Comparison of ENCODE assay signal across 8 cellular contexts in the genomic region with DNA sequence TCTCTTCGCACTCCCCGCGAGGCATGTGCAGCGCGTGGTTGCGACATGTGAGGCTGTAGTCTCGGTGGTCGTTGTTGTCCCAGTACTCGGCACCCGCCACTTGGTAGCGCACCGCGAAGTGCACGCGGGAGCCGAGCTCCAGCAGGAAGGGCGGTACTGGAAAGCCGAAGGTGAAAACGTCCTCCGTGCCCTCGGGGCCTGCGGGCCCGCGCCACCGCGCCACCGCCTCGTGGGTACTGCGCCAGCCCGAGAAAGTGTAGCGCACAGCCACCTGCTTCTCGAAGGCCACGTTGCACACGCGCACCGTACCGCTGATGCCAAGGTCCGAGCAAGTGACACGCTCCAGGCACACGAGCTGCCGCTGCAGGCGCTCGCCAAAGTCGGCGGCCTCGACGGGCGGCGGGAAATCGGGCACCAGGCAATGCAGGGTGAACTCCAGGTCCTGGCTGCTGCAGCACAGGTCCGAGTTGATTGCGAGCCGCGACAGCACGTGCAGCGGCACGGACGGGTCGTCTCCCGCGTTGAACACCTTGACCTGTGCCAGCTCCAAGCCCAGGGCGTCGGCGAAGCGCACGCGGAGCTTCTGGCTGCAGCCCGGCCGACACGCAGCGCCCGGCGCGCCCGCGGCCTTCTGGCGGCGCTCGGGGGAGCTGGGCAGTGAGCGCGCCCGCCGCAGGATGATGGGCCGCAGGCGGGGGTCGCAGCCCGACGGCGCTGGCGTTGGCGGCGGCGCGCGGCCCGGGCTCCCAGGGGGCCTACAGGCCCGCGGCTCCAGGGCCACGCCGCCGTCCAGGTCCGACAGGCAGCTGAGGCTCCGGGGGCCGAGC. TPM values are rescaled to one million over a fixed set of nuclear protein-coding genes. Genes with fewer than 3 reads are reported as not detected.
DNase-seq lines count a peak whose midpoint lies in the region; ATAC-seq and TF ChIP-seq lines count a peak whose summit lies in the region.

No MANE protein-coding gene starts in this region.

- H3K36me3 Mint-ChIP-seq in activated CD4-positive, alpha-beta T cell treated with anti-CD3 and anti-CD28 coated beads, Interleukin-2, amount 10 ng/mL, durations not matched to agents 7 days and 5 days (ENCODE audit: low read depth): peaks cover 25% of the 10 kb centered on the region

- peak overlapping the region; percentile 95 for H3K4me3 Mint-ChIP-seq in activated CD4-positive, alpha-beta T cell treated with anti-CD3 and anti-CD28 coated beads, Interleukin-2, amount 10 ng/mL, durations not matched to agents 7 days and 5 days

- H2AFZ ChIP-seq in neural cell (ENCODE audit: low read depth, low read length): no peak overlapping the region

- TF ChIP-seq CTCF in RWPE2 (IDR thresholded peaks at IDR 0.05; ENCODE audit: poor library complexity, severe bottlenecking) (no peak), epithelial cell of proximal tubule (conservative IDR thresholded peaks at IDR 0.05; ENCODE audit: low read depth, low read length) (no peak), neural cell (IDR thresholded peaks at IDR 0.05; ENCODE audit: poor library complexity, severe bottlenecking) (no peak)

- no peak for TF ChIP-seq EP300 in neural cell (conservative IDR thresholded peaks at IDR 0.05; ENCODE audit: poor library complexity, severe bottlenecking)

- ATAC-seq in RWPE2 (ENCODE audit: low read depth): no peak

- peaks cover 7% of the 10 kb centered on the region for H3F3A ChIP-seq in neural cell (ENCODE audit: insufficient read depth, low read length, poor library complexity, severe bottlenecking)

- H3K4me1 Mint-ChIP-seq in activated CD4-positive, alpha-beta T cell treated with anti-CD3 and anti-CD28 coated beads, Interleukin-2, amount 10 ng/mL, durations not matched to agents 7 days and 5 days: peaks cover 43% of the 10 kb centered on the region

- POLR2A ChIA-PET in activated CD4-positive, alpha-beta T cell treated with anti-CD3 and anti-CD28 coated beads, Interleukin-2, amount 10 ng/mL, durations not matched to agents 7 days and 5 days (lab: Charles Lee): no interaction called here

- peaks cover 43% of the 10 kb centered on the region for H3K4me1 ChIP-seq in RWPE2 (ENCODE audit: insufficient read depth, poor library complexity, severe bottlenecking)

- no peak for DNase-seq in activated CD4-positive, alpha-beta T cell treated with anti-CD3 and anti-CD28 coated beads, Interleukin-2, amount 10 ng/mL, durations not matched to agents 7 days and 5 days
- no peak for DNase-seq in activated CD4-positive, alpha-beta T cell treated with anti-CD3 and anti-CD28 coated beads, Interleukin-2, amount 50 U/mL, for 4 hours
- DNase-seq in RWPE2 (ENCODE audit: low spot score): no peak
- no peak for DNase-seq in epithelial cell of proximal tubule (ENCODE audit: low read depth)
- DNase-seq in effector CD4-positive, alpha-beta T cell: no peak
- no peak for DNase-seq in NOMO-1 treated with DMSO at 0.1 percent for 48 hours (lab: John Stamatoyannopoulos, UW; ENCODE audit: unreplicated experiment)
- DNase-seq in dedifferentiated amniotic fluid mesenchymal stem cell (ENCODE audit: extremely low spot score): no peak

- H3K27me3 ChIP-seq in RWPE2 (ENCODE audit: insufficient read depth, poor library complexity, severe bottlenecking) (no peaks in the 10 kb centered on the region), neural cell (ENCODE audit: insufficient read depth, low read depth, low read length) (no peaks in the 10 kb centered on the region)

- CTCF ChIA-PET in activated CD4-positive, alpha-beta T cell treated with anti-CD3 and anti-CD28 coated beads, Interleukin-2, amount 10 ng/mL, durations not matched to agents 7 days and 5 days (lab: Charles Lee): interaction anchor here (1.0 kb wide), 1 partner anchor 23 kb away, joined by 3 read pairs; no protein-coding TSS in a partner anchor

- H3K9me2 ChIP-seq in neural cell (ENCODE audit: insufficient read depth, low read length): no peaks in the 10 kb centered on the region

- peaks cover 26% of the 10 kb centered on the region for H3K36me3 ChIP-seq in RWPE2 (ENCODE audit: low read depth)
- no peaks in the 10 kb centered on the region for H3K36me3 ChIP-seq in neural cell (ENCODE audit: insufficient read depth, low read length)

- no peaks in the 10 kb centered on the region for H3K9me3 Mint-ChIP-seq in activated CD4-positive, alpha-beta T cell treated with anti-CD3 and anti-CD28 coated beads, Interleukin-2, amount 10 ng/mL, durations not matched to agents 7 days and 5 days

- H3K27ac ChIP-seq in RWPE2 (ENCODE audit: poor library complexity, severe bottlenecking) (peak overlapping the region; percentile 80), neural cell (ENCODE audit: low read length) (no peak overlapping the region)

- peak overlapping the region; percentile 81 for H3K9ac ChIP-seq in neural cell (ENCODE audit: low read length)

- H3K79me2 ChIP-seq in neural cell (replicated peaks; ENCODE audit: insufficient read depth, low read length): no peaks in the 10 kb centered on the region

- no peaks in the 10 kb centered on the region for H4K20me1 ChIP-seq in neural cell (ENCODE audit: insufficient read depth)

- no peaks in the 10 kb centered on the region for H3K27me3 Mint-ChIP-seq in activated CD4-positive, alpha-beta T cell treated with anti-CD3 and anti-CD28 coated beads, Interleukin-2, amount 10 ng/mL, durations not matched to agents 7 days and 5 days

- no peak for TF ChIP-seq RAD21 in neural cell (conservative IDR thresholded peaks at IDR 0.05)

- H3K27ac Mint-ChIP-seq in activated CD4-positive, alpha-beta T cell treated with anti-CD3 and anti-CD28 coated beads, Interleukin-2, amount 10 ng/mL, durations not matched to agents 7 days and 5 days: peak overlapping the region; percentile 80

- H3K4me2 ChIP-seq in neural cell (ENCODE audit: low read length): no peak overlapping the region

- H3K4me3 ChIP-seq in RWPE2 (ENCODE audit: severe bottlenecking): peak overlapping the region; percentile 48
- H3K4me3 ChIP-seq in epithelial cell of proximal tubule (ENCODE audit: low read depth, low read length): peak overlapping the region; percentile 68
- H3K4me3 ChIP-seq in neural cell (ENCODE audit: low read length): peak overlapping the region; percentile 79

- H3K9me3 ChIP-seq in RWPE2 (ENCODE audit: severe bottlenecking) (no peaks in the 10 kb centered on the region), neural cell (ENCODE audit: low read length) (no peaks in the 10 kb centered on the region)

TF ChIP-seq in neural cell, 6 proteins besides CTCF, POLR2A, EP300 and RAD21:
- TF ChIP-seq EZH2 (IDR thresholded peaks at IDR 0.05; ENCODE audit: borderline replicate concordance, insufficient read depth, low read length, poor library complexity, severe bottlenecking): no peak
- no peak for TF ChIP-seq TAF1 (IDR thresholded peaks at IDR 0.05; ENCODE audit: low read depth)
- TF ChIP-seq POLR2AphosphoS5 (IDR thresholded peaks at IDR 0.05): no peak

RNA-seq across cellular contexts. Expression of a gene that starts 0.8 kb away (rescaled TPM):
- total RNA-seq in activated CD4-positive, alpha-beta T cell treated with anti-CD3 and anti-CD28 coated beads, Interleukin-2, amount 10 ng/mL, durations not matched to agents 7 days and 5 days: 1 to 10 TPM; 7.0 to 7.5 TPM
- 3.7 and 5.1 TPM in 2 replicates for total RNA-seq in epithelial cell of proximal tubule
- polyA plus RNA-seq in neural cell: 1.3 and 1.6 TPM in 2 replicates
- polyA minus RNA-seq in neural cell: 3.2 and 4.1 TPM in 2 replicates

RNA-seq across cellular contexts. Expression of a gene that starts 0.9 kb away (rescaled TPM):
- total RNA-seq in activated CD4-positive, alpha-beta T cell treated with anti-CD3 and anti-CD28 coated beads, Interleukin-2, amount 10 ng/mL, durations not matched to agents 7 days and 5 days: 10 to 100 TPM; 33.7 to 40.6 TPM
- 4.3 and 6.4 TPM in 2 replicates for total RNA-seq in epithelial cell of proximal tubule
- 14.9 and 15.1 TPM in 2 replicates for polyA plus RNA-seq in neural cell
- 30.4 and 37.2 TPM in 2 replicates for polyA minus RNA-seq in neural cell

RNA-seq across cellular contexts. Expression of a gene that starts 5.8 kb away (rescaled TPM):
- total RNA-seq in activated CD4-positive, alpha-beta T cell treated with anti-CD3 and anti-CD28 coated beads, Interleukin-2, amount 10 ng/mL, durations not matched to agents 7 days and 5 days: 1 to 10 TPM; 7.6 to 9.1 TPM
- 0.29 and 1.2 TPM in 2 replicates for total RNA-seq in epithelial cell of proximal tubule
- polyA plus RNA-seq in neural cell: 1.4 and 2.3 TPM in 2 replicates
- 0.49 and 1.0 TPM in 2 replicates for polyA minus RNA-seq in neural cell

RNA-seq across cellular contexts. Expression of a gene that starts 19.0 kb away (rescaled TPM):
- total RNA-seq in activated CD4-positive, alpha-beta T cell treated with anti-CD3 and anti-CD28 coated beads, Interleukin-2, amount 10 ng/mL, durations not matched to agents 7 days and 5 days: under 1 TPM; 0.40 to 0.47 TPM
- total RNA-seq in epithelial cell of proximal tubule: 0.29 TPM in 1 of 2 replicates, not detected in the other
- polyA plus RNA-seq in neural cell: 0.43 and 3.3 TPM in 2 replicates
- 0.24 and 0.46 TPM in 2 replicates for polyA minus RNA-seq in neural cell
